16 cellular contexts compared by ENCODE assay signal in the genomic region with DNA sequence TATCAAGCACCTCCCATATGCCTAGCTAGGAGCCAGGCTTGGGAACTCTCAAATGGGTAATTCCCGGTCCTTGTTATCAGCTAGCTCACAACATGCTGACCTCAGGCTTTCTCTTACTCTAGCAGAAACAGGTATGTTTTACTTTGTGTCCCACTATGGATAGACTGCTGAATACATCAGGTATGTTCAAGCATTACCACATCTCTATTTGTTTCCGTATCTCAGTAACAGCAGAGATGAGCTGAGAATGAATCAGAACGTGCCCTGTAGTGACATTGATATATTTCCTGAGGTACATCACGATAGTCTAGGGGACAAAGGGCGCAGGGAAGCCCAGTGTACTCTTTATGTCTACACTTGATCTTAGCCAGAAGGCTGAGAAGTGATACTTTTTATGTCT. TPM values are rescaled to one million over a fixed set of nuclear protein-coding genes. Genes with fewer than 3 reads are reported as not detected.
DNase-seq lines count a peak whose midpoint lies in the region; ATAC-seq, FAIRE-seq and TF ChIP-seq lines count a peak whose summit lies in the region.
"Had no signal": no experiment of that assay in that cellular context is flagged by ENCODE, and none has a peak within 500 bp of the region (broad histone marks: within the 10 kb centered on the region; RNA-seq: fewer than 3 reads in every experiment).

No MANE protein-coding gene starts in this region.

- TF ChIP-seq POLR2A in GM12891 (IDR thresholded peaks at IDR 0.05; ENCODE audit: low read depth, low read length), result no peak

- peak; percentile 51 for FAIRE-seq in GM12891 (lab: Jason Lieb, UNC)
- FAIRE-seq: G401.6 had no signal

- DNase-seq in activated T-cell treated with anti-CD3 and anti-CD28 coated beads, Interleukin-2, amount 50 U/mL, for 24 hours, result no peak
- DNase-seq in activated T-cell treated with anti-CD3 and anti-CD28 coated beads for 4 hours (no peak), GM12891 (ENCODE audit: insufficient read length, low spot score) (no peak), NCI-H69 (lab: John Stamatoyannopoulos, UW) (no peak), NCI-H226 (no peak)
- no peak for DNase-seq in effector memory CD8-positive, alpha-beta T cell
- no peak for DNase-seq in stimulated activated CD4-positive, alpha-beta T cell treated with anti-CD3 and anti-CD28 coated beads, Interleukin-4, amount 100 ng/mL, for 24 hours
- DNase-seq: DND-41, HCEC 1CT, NCI-H1105, NCI-H2081, NCI-H2171 treated with DMSO at 0.1 percent for 48 hours, NCI-H748 treated with DMSO at 0.1 percent for 48 hours, Right ventricle myocardium superior had no signal

- H3K4me3 Mint-ChIP-seq in activated T-cell treated with anti-CD3 and anti-CD28 coated beads, Interleukin-2, amount 50 U/mL, for 24 hours, result no peak overlapping the region
- H3K4me3 Mint-ChIP-seq in effector memory CD8-positive, alpha-beta T cell, result no peak overlapping the region
- no peak overlapping the region for H3K4me3 Mint-ChIP-seq in stimulated activated memory B cell treated with anti-CD40 and anti-IgM and Interleukin-4, amounts not matched to agents 10 μg/mL and 1 μg/mL and 100 μg/mL, for 72 hours

- H3K9me3 Mint-ChIP-seq in activated T-cell treated with anti-CD3 and anti-CD28 coated beads, Interleukin-2, amount 50 U/mL, for 24 hours, result no peaks in the 10 kb centered on the region
- no peaks in the 10 kb centered on the region for H3K9me3 Mint-ChIP-seq in effector memory CD8-positive, alpha-beta T cell
- H3K9me3 Mint-ChIP-seq in stimulated activated memory B cell treated with anti-CD40 and anti-IgM and Interleukin-4, amounts not matched to agents 10 μg/mL and 1 μg/mL and 100 μg/mL, for 72 hours, result no peaks in the 10 kb centered on the region

- peak overlapping the region; percentile 66 for H3K27ac Mint-ChIP-seq in activated T-cell treated with anti-CD3 and anti-CD28 coated beads, Interleukin-2, amount 50 U/mL, for 24 hours
- peak overlapping the region; percentile 73 to 77 for H3K27ac Mint-ChIP-seq in effector memory CD8-positive, alpha-beta T cell
- H3K27ac Mint-ChIP-seq in stimulated activated memory B cell treated with anti-CD40 and anti-IgM and Interleukin-4, amounts not matched to agents 10 μg/mL and 1 μg/mL and 100 μg/mL, for 72 hours, result peak overlapping the region; percentile 78

- peaks cover 6% of the 10 kb centered on the region for H3K4me1 Mint-ChIP-seq in activated T-cell treated with anti-CD3 and anti-CD28 coated beads, Interleukin-2, amount 50 U/mL, for 24 hours (ENCODE audit: low read depth)
- peaks cover 0 to 1% of the 10 kb centered on the region in 2 donors for H3K4me1 Mint-ChIP-seq in effector memory CD8-positive, alpha-beta T cell (ENCODE audit: low read depth in 2 of 2)
- peaks cover 74% of the 10 kb centered on the region for H3K4me1 Mint-ChIP-seq in stimulated activated memory B cell treated with anti-CD40 and anti-IgM and Interleukin-4, amounts not matched to agents 10 μg/mL and 1 μg/mL and 100 μg/mL, for 72 hours

- H3K36me3 Mint-ChIP-seq in activated T-cell treated with anti-CD3 and anti-CD28 coated beads, Interleukin-2, amount 50 U/mL, for 24 hours (ENCODE audit: low read depth), result peaks cover 97% of the 10 kb centered on the region
- H3K36me3 Mint-ChIP-seq in effector memory CD8-positive, alpha-beta T cell (ENCODE audit: insufficient read depth), result peaks cover 55% of the 10 kb centered on the region
- H3K36me3 Mint-ChIP-seq in stimulated activated memory B cell treated with anti-CD40 and anti-IgM and Interleukin-4, amounts not matched to agents 10 μg/mL and 1 μg/mL and 100 μg/mL, for 72 hours, result peaks cover 84% of the 10 kb centered on the region

- H3K27me3 Mint-ChIP-seq in activated T-cell treated with anti-CD3 and anti-CD28 coated beads, Interleukin-2, amount 50 U/mL, for 24 hours, result no peaks in the 10 kb centered on the region
- no peaks in the 10 kb centered on the region for H3K27me3 Mint-ChIP-seq in effector memory CD8-positive, alpha-beta T cell
- H3K27me3 Mint-ChIP-seq in stimulated activated memory B cell treated with anti-CD40 and anti-IgM and Interleukin-4, amounts not matched to agents 10 μg/mL and 1 μg/mL and 100 μg/mL, for 72 hours, result no peaks in the 10 kb centered on the region

- ATAC-seq in effector memory CD8-positive, alpha-beta T cell (replicated peaks), result no peak
- no peak for ATAC-seq in stimulated activated memory B cell treated with anti-CD40 and anti-IgM and Interleukin-4, amounts not matched to agents 10 μg/mL and 1 μg/mL and 100 μg/mL, for 72 hours

TF ChIP-seq in GM12891, 5 proteins besides CTCF, POLR2A, EP300 and RAD21:
- no peak for TF ChIP-seq TAF1 (IDR thresholded peaks at IDR 0.05; ENCODE audit: low read depth, low read length)
- TF ChIP-seq SPI1 (IDR thresholded peaks at IDR 0.05; ENCODE audit: low read depth, low read length), result no peak
- no peak for TF ChIP-seq PAX5 (IDR thresholded peaks at IDR 0.05; ENCODE audit: insufficient read depth, low read length, severe bottlenecking)
- no peak for TF ChIP-seq POLR2AphosphoS5 (IDR thresholded peaks at IDR 0.05; ENCODE audit: low read depth, low read length)
- TF ChIP-seq POU2F2 (IDR thresholded peaks at IDR 0.05; ENCODE audit: low read depth, low read length), result no peak

RNA-seq across cellular contexts. Expression of gene SHISA8, which starts 29.3 kb away (rescaled TPM):
- polyA plus RNA-seq in GM12891 (2012; ENCODE audit: low read depth, missing spikeins), result 3.2 TPM

RNA-seq across cellular contexts. Expression of gene TNFRSF13C, which starts 41.0 kb away (rescaled TPM):
- 29.1 TPM for polyA plus RNA-seq in GM12891 (2012; ENCODE audit: low read depth, missing spikeins)

RNA-seq across cellular contexts. Expression of gene SREBF2, which starts 52.7 kb away (rescaled TPM):
- 92.2 TPM for polyA plus RNA-seq in GM12891 (2012; ENCODE audit: low read depth, missing spikeins)
